In the genomic region with DNA sequence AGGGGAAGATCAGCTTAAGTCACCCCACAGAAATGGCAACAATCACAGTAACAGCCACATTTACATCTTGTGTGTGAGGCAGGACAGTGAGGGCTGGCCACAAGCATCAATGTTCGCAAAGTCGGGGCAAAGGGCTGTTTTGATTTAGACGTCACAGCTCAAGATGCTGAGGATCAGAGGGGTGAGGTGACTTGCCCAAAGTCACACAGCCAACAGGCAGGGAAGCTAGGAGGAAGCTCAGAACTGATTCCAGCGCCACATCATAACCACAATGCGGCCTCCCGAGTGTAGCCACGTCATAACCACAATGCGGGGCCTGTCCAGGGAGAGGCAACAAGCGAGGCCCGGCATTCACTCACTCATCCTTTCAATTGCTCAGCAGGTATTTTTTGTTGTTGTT, we compare ENCODE assay signal across 8 cellular contexts. TPM values are rescaled to one million over a fixed set of nuclear protein-coding genes. Genes with fewer than 3 reads are reported as not detected.
A peak's percentile ranks its signal among the peaks of the same experiment; 100 is the strongest.
DNase-seq lines count a peak whose midpoint lies in the region; ATAC-seq and TF ChIP-seq lines count a peak whose summit lies in the region.

No MANE protein-coding gene starts in this region.

- TF ChIP-seq POLR2A in ovary (IDR thresholded peaks at IDR 0.05) = no peak

- WGBS in ovary, 3 donors = 92 to 95% (median 95%) methylated on average over 10 of the region's 10 CpGs

- no TSS peak for BruUV-seq in PC-3 (replicated peaks; lab: Mats Ljungman, UMichigan)

- CTCF ChIA-PET in PC-3 (lab: Charles Lee) = interaction anchor here (1.0 to 1.8 kb wide), 2 partner anchors 12 to 15 kb away, joined by 3 to 6 read pairs; a partner anchor contains a TSS

- H3K4me2 ChIP-seq in PC-3 (ENCODE audit: low read length) = peak overlapping the region; percentile 24; the same call in 1 of the 2 replicates

- no peaks in the 10 kb centered on the region for H3K27me3 ChIP-seq in PC-3 (ENCODE audit: low read length)
- no peaks in the 10 kb centered on the region for H3K27me3 ChIP-seq in ovary
- no peaks in the 10 kb centered on the region for H3K27me3 ChIP-seq in MG63

- H2AFZ ChIP-seq in PC-3 (ENCODE audit: low read length) = no peak overlapping the region

- peaks cover 58% of the 10 kb centered on the region for H3K79me2 ChIP-seq in PC-3 (ENCODE audit: low read length)

- ATAC-seq in PC-3 = peak; percentile 86
- peak; percentile 3 for ATAC-seq in mucosa of descending colon

- no peaks in the 10 kb centered on the region for H3K9me2 ChIP-seq in PC-3 (replicated peaks; ENCODE audit: low read length)

- H3K36me3 ChIP-seq in PC-3 (ENCODE audit: low read depth, low read length) (no peaks in the 10 kb centered on the region), mucosa of descending colon (ENCODE audit: low read depth) (no peaks in the 10 kb centered on the region), ovary (no peaks in the 10 kb centered on the region), MG63 (no peaks in the 10 kb centered on the region)

- TF ChIP-seq EP300 in ovary (IDR thresholded peaks at IDR 0.05) = no peak

- POLR2A ChIA-PET in PC-3 (lab: Charles Lee; ENCODE audit: unreplicated experiment) = no interaction called here

- peaks cover 13% of the 10 kb centered on the region; the same call in 1 of the 2 replicates for H4K20me1 ChIP-seq in PC-3 (ENCODE audit: low read length)

- no peak for TF ChIP-seq CTCF in PC-3 (conservative IDR thresholded peaks at IDR 0.05; ENCODE audit: low read depth, low read length)
- no peak for TF ChIP-seq CTCF in mucosa of descending colon (IDR thresholded peaks at IDR 0.05)
- no peak for TF ChIP-seq CTCF in ovary (IDR thresholded peaks at IDR 0.05)

- intact Hi-C loops in PC-3 (cut with micrococcal nuclease) (no loop called here), mucosa of descending colon (cut with DNase I, micrococcal nuclease) (no loop called here), ovary (cut with DNase I) (no loop called here), posterior cingulate gyrus (cut with DNase I) (no loop called here)

- H3K9me3 ChIP-seq in PC-3 (ENCODE audit: low read length) (no peaks in the 10 kb centered on the region), mucosa of descending colon (no peaks in the 10 kb centered on the region), ovary (no peaks in the 10 kb centered on the region), MG63 (no peaks in the 10 kb centered on the region)

- no peaks in the 10 kb centered on the region for H3F3A ChIP-seq in PC-3 (ENCODE audit: low read length, unreplicated experiment)

- DNase-seq in A172 (ENCODE audit: low spot score) = peak; percentile 89
- peak; percentile 90 for DNase-seq in PC-3
- DNase-seq in activated gamma-delta T cell (lab: John Stamatoyannopoulos, UW) = peak; percentile 16
- DNase-seq in mucosa of descending colon = peak in 1 of 3 donors; percentile 77
- no peak for DNase-seq in kidney glomerular epithelial cell (lab: John Stamatoyannopoulos, UW)
- no peak for DNase-seq in ovary
- DNase-seq in MG63 = no peak
- no peak for DNase-seq in posterior cingulate gyrus

- H3K4me1 ChIP-seq in PC-3 (ENCODE audit: insufficient read depth, low read length) (peaks cover 26% of the 10 kb centered on the region), mucosa of descending colon (ENCODE audit: low read depth) (peaks cover 5% of the 10 kb centered on the region), ovary (ENCODE audit: insufficient read depth) (no peaks in the 10 kb centered on the region)

- no peak overlapping the region for H3K9ac ChIP-seq in PC-3 (ENCODE audit: low read length)

- H3K27ac ChIP-seq in PC-3 (ENCODE audit: low read length) (peak overlapping the region; percentile 22), ovary (no peak overlapping the region)

- H3K4me3 ChIP-seq in PC-3 (ENCODE audit: low read length) = no peak overlapping the region
- no peak overlapping the region for H3K4me3 ChIP-seq in mucosa of descending colon
- no peak overlapping the region for H3K4me3 ChIP-seq in ovary
- H3K4me3 ChIP-seq in MG63 = no peak overlapping the region

RNA-seq across cellular contexts. Expression of a gene that starts 14.3 kb away (rescaled TPM):
- 13.2 and 17.9 TPM in 2 replicates for total RNA-seq in A172 (2014; rRNA removed; shearing (Covaris generic))
- total RNA-seq in PC-3 (2014; rRNA removed) (25.7 and 30.1 TPM in 2 replicates), mucosa of descending colon (10 to 100 TPM; 22.7 to 36.3 (median 29.9) TPM), ovary (10 to 100 TPM in 4 of 7 donors, 1 to 10 TPM in 3; 7.6 to 15.5 (median 10.0) TPM)
- polyA plus RNA-seq in ovary = 1 to 10 TPM; 5.4 to 8.9 TPM
- total RNA-seq in MG63 (2014; rRNA removed; shearing (Covaris generic); ENCODE audit: low replicate concordance) = 8.0 and 8.4 TPM in 2 replicates

RNA-seq across cellular contexts. Expression of a gene that starts 20.2 kb away (rescaled TPM):
- not detected in 2 replicates for total RNA-seq in A172 (2014; rRNA removed; shearing (Covaris generic))
- total RNA-seq in PC-3 (2014; rRNA removed) (not detected in 2 replicates), mucosa of descending colon (not detected), ovary (not detected)
- not detected for polyA plus RNA-seq in ovary
- total RNA-seq in MG63 (2014; rRNA removed; shearing (Covaris generic); ENCODE audit: low replicate concordance) = not detected in 2 replicates

Comparison
In these comparisons a context has a peak if more than half of its experiments do, and no peak if none do; other contexts are left out.
1. DNase-seq: peak in A172 (single experiment), PC-3 (single experiment) and activated gamma-delta T cell (single experiment); none in kidney glomerular epithelial cell (single experiment), ovary (0 of 5), MG63 (single experiment) and posterior cingulate gyrus (0 of 10).